ENCODE assay signal across 22 cellular contexts in the genomic region with DNA sequence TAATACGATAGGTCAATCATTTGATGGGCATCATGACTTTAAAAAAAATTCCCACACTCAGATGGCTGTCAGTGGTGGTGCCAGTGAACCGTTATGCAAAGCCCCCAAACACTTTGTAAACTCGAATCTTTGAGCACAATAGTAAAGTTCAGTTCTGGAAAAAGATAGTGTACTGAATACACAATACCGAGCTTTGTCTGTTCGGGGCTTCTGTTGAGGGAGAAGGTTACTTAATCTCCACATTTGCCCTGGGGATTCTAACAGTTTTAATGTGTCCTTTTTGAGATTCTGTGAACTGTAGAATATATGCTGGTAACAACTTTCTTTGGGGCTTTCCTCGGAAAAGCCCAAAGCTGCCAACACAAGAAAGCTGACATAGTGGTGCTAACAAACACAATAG.
DNase-seq lines count a peak whose midpoint lies in the region; ATAC-seq lines count a peak whose summit lies in the region.
"Had no signal": no experiment of that assay in that cellular context is flagged by ENCODE, and none has a peak within 500 bp of the region (broad histone marks: within the 10 kb centered on the region; RNA-seq: fewer than 3 reads in every experiment).

No MANE protein-coding gene starts in this region.

- ATAC-seq in GM18868 (IDR thresholded peaks at IDR 0.05; ENCODE audit: unreplicated experiment) (peak; percentile 44), HG03442 (IDR thresholded peaks at IDR 0.05; ENCODE audit: unreplicated experiment) (no peak), HG03520 (IDR thresholded peaks at IDR 0.05; ENCODE audit: unreplicated experiment) (no peak)
- ATAC-seq: K562, T-cell had no signal

- DNase-seq in SK-MEL-5 (ENCODE audit: low read depth, low spot score) (peak; percentile 99), medulla oblongata (ENCODE audit: extremely low spot score) (peak; percentile 27), neuronal stem cell (ENCODE audit: low spot score) (no peak), A172 (ENCODE audit: low spot score) (no peak)
- DNase-seq: CD8-positive, alpha-beta memory T cell; DMS153; DND-41; Kasumi-1; NCI-H1092 treated with DMSO at 0.1 percent for 48 hours; NCI-H1436; NCI-H187; NCI-H2081 treated with DMSO at 0.1 percent for 48 hours; NCI-H2171 treated with DMSO at 0.1 percent for 48 hours; NCI-H345; NCI-H524; NCI-H748 treated with DMSO at 0.1 percent for 48 hours; T-cell had no signal

- no peak overlapping the region for H3K27ac ChIP-seq in neuronal stem cell (replicated peaks; ENCODE audit: low read length)
- H3K27ac ChIP-seq: C4-2B had no signal

- no peak overlapping the region for H2AK5ac ChIP-seq in neuronal stem cell (ENCODE audit: low read depth, low read length)

- H2BK120ac ChIP-seq in neuronal stem cell (ENCODE audit: low read depth, low read length): no peak overlapping the region

- H2AFZ ChIP-seq in neuronal stem cell (ENCODE audit: low read length): peak overlapping the region; percentile 79

- H3K4me1 ChIP-seq in neuronal stem cell (ENCODE audit: control insufficient read depth in 2 of 2, insufficient read depth in 1 of 2, low read depth in 1 of 2, low read length in 2 of 2): no peaks in the 10 kb centered on the region

- in situ Hi-C loops in SK-MEL-5 (cut with HindIII; ENCODE audit: low pct_unique_long_range_greater_than_20kb, low sequenced_read_pairs): no loop called here

- no peak overlapping the region for H2BK12ac ChIP-seq in neuronal stem cell (ENCODE audit: low read length)

- H2BK5ac ChIP-seq in neuronal stem cell (ENCODE audit: low read length): no peak overlapping the region

- no peaks in the 10 kb centered on the region for H3K9me3 ChIP-seq in neuronal stem cell (replicated peaks in 1 of 2; ENCODE audit: control insufficient read depth in 2 of 2, insufficient read depth in 1 of 2, low read depth in 1 of 2, low read length in 2 of 2)

- H4K91ac ChIP-seq in neuronal stem cell (ENCODE audit: low read depth, low read length, poor library complexity): no peak overlapping the region

- no CpG with 5 or more reads among the region's 6 CpGs for WGBS in neuronal stem cell (ENCODE audit: extremely low coverage in 2 of 2, insufficient read length in 2 of 2, insufficient replicate concordance in 1 of 2), 2 donors

- H3K79me1 ChIP-seq in neuronal stem cell (ENCODE audit: low read depth, low read length): no peaks in the 10 kb centered on the region

- H3K9ac ChIP-seq in neuronal stem cell (ENCODE audit: low read depth, low read length, poor library complexity): no peak overlapping the region

- H4K8ac ChIP-seq in neuronal stem cell (ENCODE audit: low read depth, low read length): no peak overlapping the region

- H3K23ac ChIP-seq in neuronal stem cell (ENCODE audit: low read depth, low read length, poor library complexity): no peak overlapping the region

- no peak overlapping the region for H3K14ac ChIP-seq in neuronal stem cell (ENCODE audit: low read length)

- no peak overlapping the region for H3K18ac ChIP-seq in neuronal stem cell (ENCODE audit: low read length)

- H3K27me3 ChIP-seq in neuronal stem cell (ENCODE audit: control insufficient read depth in 3 of 3, insufficient read depth in 3 of 3, low read depth in 1 of 3, low read length in 3 of 3): no peaks in the 10 kb centered on the region

- H3K4me3 ChIP-seq in neuronal stem cell (ENCODE audit: low read length in 2 of 2): no peak overlapping the region
- H3K4me3 ChIP-seq: K562 had no signal

- no peak overlapping the region for H3K4me2 ChIP-seq in neuronal stem cell (ENCODE audit: insufficient read depth, low read length, poor library complexity, severe bottlenecking)

- no peak overlapping the region for H3K4ac ChIP-seq in neuronal stem cell (ENCODE audit: low read length)

- H3K36me3 ChIP-seq in neuronal stem cell (replicated peaks in 1 of 2; ENCODE audit: control insufficient read depth in 2 of 2, insufficient read depth in 2 of 2, low read length in 2 of 2): no peaks in the 10 kb centered on the region

- no peak overlapping the region for H2BK15ac ChIP-seq in neuronal stem cell (ENCODE audit: low read length)

Comparison
In these comparisons a context has a peak if more than half of its experiments do, and no peak if none do; other contexts are left out.
1. DNase-seq: peak in SK-MEL-5 (single experiment) and medulla oblongata (single experiment); none in neuronal stem cell (single experiment) and A172 (single experiment).